9 cellular contexts compared by ENCODE assay signal in genomic region chr10:5442056-5442989, GRCh38. TPM values are rescaled to one million over a fixed set of nuclear protein-coding genes. Genes with fewer than 3 reads are reported as not detected.
A peak's percentile ranks its signal among the peaks of the same experiment; 100 is the strongest.
DNase-seq lines count a peak whose midpoint lies in the region; ATAC-seq, FAIRE-seq and TF ChIP-seq lines count a peak whose summit lies in the region.
"Had no signal": no experiment of that assay in that cellular context is flagged by ENCODE, and none has a peak within 500 bp of the region (broad histone marks: within the 10 kb centered on the region; RNA-seq: fewer than 3 reads in every experiment).

No MANE protein-coding gene starts in this region.

- ATAC-seq in RWPE2 (ENCODE audit: low read depth) (no peak), GM21423 (IDR thresholded peaks at IDR 0.05; ENCODE audit: unreplicated experiment) (no peak)
- peak; percentile 42 for ATAC-seq in effector memory CD8-positive, alpha-beta T cell (replicated peaks)
- ATAC-seq in naive thymus-derived CD4-positive, alpha-beta T cell: peak; percentile 54

- POLR2A ChIA-PET in naive thymus-derived CD4-positive, alpha-beta T cell (lab: Charles Lee): interaction anchor here (0.5 to 7.0 kb wide), 7 partner anchors 16 to 243 kb away, joined by 3 to 78 read pairs (median 3); partner anchors contain the start of gene TASOR2

- no peak for FAIRE-seq in HTR-8/SVneo (lab: Jason Lieb, UNC)

- no peak overlapping the region for H3K27ac ChIP-seq in RWPE2 (ENCODE audit: poor library complexity, severe bottlenecking)
- H3K27ac ChIP-seq in naive thymus-derived CD4-positive, alpha-beta T cell (ENCODE audit: low read depth, low read length): no peak overlapping the region

- H3K9me3 ChIP-seq in RWPE2 (ENCODE audit: severe bottlenecking): no peaks in the 10 kb centered on the region
- H3K9me3 ChIP-seq in naive thymus-derived CD4-positive, alpha-beta T cell (ENCODE audit: control insufficient read depth in 2 of 3, low read length in 3 of 3): no peaks in the 10 kb centered on the region

- no peaks in the 10 kb centered on the region for H3K36me3 Mint-ChIP-seq in effector memory CD8-positive, alpha-beta T cell (ENCODE audit: insufficient read depth)
- peaks cover 0 to 6% (median 0%) of the 10 kb centered on the region in 5 donors for H3K36me3 Mint-ChIP-seq in naive thymus-derived CD4-positive, alpha-beta T cell

- peaks cover 3 to 4% of the 10 kb centered on the region in 2 donors for H3K4me1 Mint-ChIP-seq in effector memory CD8-positive, alpha-beta T cell (ENCODE audit: low read depth in 2 of 2)
- H3K4me1 Mint-ChIP-seq in naive thymus-derived CD4-positive, alpha-beta T cell: peaks cover 11 to 47% (median 38%) of the 10 kb centered on the region in 7 donors

- peaks cover 31% of the 10 kb centered on the region for H3K36me3 ChIP-seq in RWPE2 (ENCODE audit: low read depth)
- no peaks in the 10 kb centered on the region for H3K36me3 ChIP-seq in naive thymus-derived CD4-positive, alpha-beta T cell (ENCODE audit: control insufficient read depth in 2 of 3, insufficient read depth in 3 of 3, low read length in 3 of 3)

- no peak overlapping the region for H3K27ac Mint-ChIP-seq in effector memory CD8-positive, alpha-beta T cell
- H3K27ac Mint-ChIP-seq in naive thymus-derived CD4-positive, alpha-beta T cell: peak overlapping the region in 1 of 9 donors; percentile 56

- CTCF ChIA-PET in naive thymus-derived CD4-positive, alpha-beta T cell (lab: Charles Lee): interaction anchor here (0.6 to 12.4 kb wide), 14 partner anchors 9 to 534 kb away, joined by 3 to 340 read pairs (median 3); no protein-coding TSS in a partner anchor

- DNase-seq in NCI-H2029 treated with DMSO at 0.1 percent for 48 hours (lab: John Stamatoyannopoulos, UW): peak; percentile 45
- no peak for DNase-seq in NCI-H2029 (lab: John Stamatoyannopoulos, UW)
- DNase-seq in HTR-8/SVneo (ENCODE audit: insufficient read length, low spot score): peak; percentile 26
- no peak for DNase-seq in RWPE2 (ENCODE audit: low spot score)
- peak; percentile 29 to 43 (median 37) for DNase-seq in effector memory CD8-positive, alpha-beta T cell
- peak in 7 of 9 donors; percentile 17 to 67 (median 60) for DNase-seq in naive thymus-derived CD4-positive, alpha-beta T cell
- DNase-seq in COR-L47 (lab: John Stamatoyannopoulos, UW): no peak

- H3K4me3 ChIP-seq in RWPE2 (ENCODE audit: severe bottlenecking): no peak overlapping the region
- no peak overlapping the region for H3K4me3 ChIP-seq in naive thymus-derived CD4-positive, alpha-beta T cell (ENCODE audit: low read length)

- no peak overlapping the region for H3K4me3 Mint-ChIP-seq in effector memory CD8-positive, alpha-beta T cell
- no peak overlapping the region for H3K4me3 Mint-ChIP-seq in naive thymus-derived CD4-positive, alpha-beta T cell

- no peaks in the 10 kb centered on the region for H3K27me3 Mint-ChIP-seq in effector memory CD8-positive, alpha-beta T cell
- no peaks in the 10 kb centered on the region for H3K27me3 Mint-ChIP-seq in naive thymus-derived CD4-positive, alpha-beta T cell

- intact Hi-C loops in naive thymus-derived CD4-positive, alpha-beta T cell (cut with micrococcal nuclease): loop anchor here (1.0 to 10.0 kb wide), 4 partner anchors 165 to 431 kb away; partner anchors contain the start of gene GDI2 (in 1 of the 2)

- H3K9me3 Mint-ChIP-seq in effector memory CD8-positive, alpha-beta T cell: no peaks in the 10 kb centered on the region
- peaks cover 0 to 3% (median 0%) of the 10 kb centered on the region in 11 donors for H3K9me3 Mint-ChIP-seq in naive thymus-derived CD4-positive, alpha-beta T cell

- no peaks in the 10 kb centered on the region for H3K27me3 ChIP-seq in RWPE2 (ENCODE audit: insufficient read depth, poor library complexity, severe bottlenecking)
- no peaks in the 10 kb centered on the region for H3K27me3 ChIP-seq in naive thymus-derived CD4-positive, alpha-beta T cell (ENCODE audit: control insufficient read depth in 2 of 2, insufficient read depth in 2 of 2, low read length in 2 of 2)

- peak; percentile 88 for TF ChIP-seq CTCF in RWPE2 (IDR thresholded peaks at IDR 0.05; ENCODE audit: poor library complexity, severe bottlenecking)

- H3K4me1 ChIP-seq in RWPE2 (ENCODE audit: insufficient read depth, poor library complexity, severe bottlenecking): peaks cover 14% of the 10 kb centered on the region
- peaks cover 0 to 13% of the 10 kb centered on the region in 2 donors for H3K4me1 ChIP-seq in naive thymus-derived CD4-positive, alpha-beta T cell (ENCODE audit: control insufficient read depth in 2 of 2, insufficient read depth in 2 of 2, low read length in 2 of 2)

RNA-seq across cellular contexts. Expression of gene NET1, which starts 30.0 kb away (rescaled TPM):
- 10 to 100 TPM; 31.6 to 61.6 (median 33.2) TPM for total RNA-seq in naive thymus-derived CD4-positive, alpha-beta T cell
- 10 to 100 TPM; 47.9 to 52.9 TPM for polyA plus RNA-seq in naive thymus-derived CD4-positive, alpha-beta T cell

RNA-seq across cellular contexts. Expression of gene TUBAL3, which starts 37.7 kb away (rescaled TPM):
- total RNA-seq in naive thymus-derived CD4-positive, alpha-beta T cell: not detected
- not detected for polyA plus RNA-seq in naive thymus-derived CD4-positive, alpha-beta T cell
- total RNA-seq: activated CD8-positive, alpha-beta memory T cell treated with anti-CD3 and anti-CD28 coated beads for 36 hours had no signal

RNA-seq across cellular contexts. Expression of gene CALML5, which starts 57.0 kb away (rescaled TPM):
- not detected for total RNA-seq in naive thymus-derived CD4-positive, alpha-beta T cell
- not detected for polyA plus RNA-seq in naive thymus-derived CD4-positive, alpha-beta T cell
- total RNA-seq: activated CD8-positive, alpha-beta memory T cell treated with anti-CD3 and anti-CD28 coated beads for 36 hours had no signal

Comparison
In these comparisons a context has a peak if more than half of its experiments do, and no peak if none do; other contexts are left out.
1. DNase-seq: peak in NCI-H2029 treated with DMSO at 0.1 percent for 48 hours (single experiment), HTR-8/SVneo (single experiment), effector memory CD8-positive, alpha-beta T cell (3 of 3) and naive thymus-derived CD4-positive, alpha-beta T cell (7 of 9); none in NCI-H2029 (single experiment), RWPE2 (single experiment) and COR-L47 (single experiment).
2. ATAC-seq: peak in effector memory CD8-positive, alpha-beta T cell (single experiment) and naive thymus-derived CD4-positive, alpha-beta T cell (single experiment); none in RWPE2 (single experiment) and GM21423 (single experiment).